Comparison of ENCODE assay signal across 40 cellular contexts in genomic region chrX:7921750-7922149, GRCh38.
"Had no signal": no experiment of that assay in that cellular context is flagged by ENCODE, and none has a peak within 500 bp of the region (broad histone marks: within the 10 kb centered on the region; RNA-seq: fewer than 3 reads in every experiment).

No MANE protein-coding gene starts in this region.

- H3K27me3 Mint-ChIP-seq: activated naive CD4-positive, alpha-beta T cell treated with anti-CD3 and anti-CD28 coated beads, Interleukin-2, amount 10 ng/mL, durations not matched to agents 7 days and 5 days; activated naive CD4-positive, alpha-beta T cell treated with anti-CD3 and anti-CD28 coated beads, Interleukin-2, amount 50 U/mL, for 24 hours; activated naive CD8-positive, alpha-beta T cell; activated naive CD8-positive, alpha-beta T cell treated with anti-CD3 and anti-CD28 coated beads for 36 hours; activated naive CD8-positive, alpha-beta T cell treated with anti-CD3 and anti-CD28 coated beads, Interleukin-2, amount 10 ng/mL, durations not matched to agents 7 days and 5 days; activated naive CD8-positive, alpha-beta T cell treated with anti-CD3 and anti-CD28 coated beads, Interleukin-2, amount 50 U/mL, for 24 hours; activated T-cell treated with anti-CD3 and anti-CD28 coated beads, Interleukin-2, amount 50 U/mL, for 24 hours; activated T-helper 17 cell treated with anti-CD3 and anti-CD28 coated beads, Interleukin-2, amount 50 U/mL, for 72 hours; central memory CD8-positive, alpha-beta T cell had no signal

- H3K36me3 ChIP-seq: brain microvascular endothelial cell, breast epithelium had no signal

- ATAC-seq: activated naive CD4-positive, alpha-beta T cell treated with anti-CD3 and anti-CD28 coated beads, Interleukin-2, amount 50 U/mL, for 72 hours; activated naive CD8-positive, alpha-beta T cell treated with anti-CD3 and anti-CD28 coated beads, Interleukin-2, amount 50 U/mL, for 24 hours; activated T-cell treated with anti-CD3 and anti-CD28 coated beads, Interleukin-2, amount 50 U/mL, for 4 hours; activated T-cell treated with anti-CD3 and anti-CD28 coated beads, Interleukin-2, amount 50 U/mL, for 72 hours; activated T-helper 17 cell treated with anti-CD3 and anti-CD28 coated beads, Interleukin-2, amount 50 U/mL, for 72 hours; body of pancreas had no signal

- FAIRE-seq: bronchial epithelial cell had no signal

- H3K9me3 Mint-ChIP-seq: activated naive CD4-positive, alpha-beta T cell treated with anti-CD3 and anti-CD28 coated beads for 36 hours; activated naive CD4-positive, alpha-beta T cell treated with anti-CD3 and anti-CD28 coated beads, Interleukin-2, amount 10 ng/mL, durations not matched to agents 7 days and 5 days; activated naive CD4-positive, alpha-beta T cell treated with anti-CD3 and anti-CD28 coated beads, Interleukin-2, amount 50 U/mL, for 24 hours; activated naive CD4-positive, alpha-beta T cell treated with anti-CD3 and anti-CD28 coated beads, Interleukin-2, amount 50 U/mL, for 72 hours; activated naive CD8-positive, alpha-beta T cell treated with anti-CD3 and anti-CD28 coated beads for 36 hours; activated naive CD8-positive, alpha-beta T cell treated with anti-CD3 and anti-CD28 coated beads, Interleukin-2, amount 10 ng/mL, durations not matched to agents 7 days and 5 days; activated naive CD8-positive, alpha-beta T cell treated with anti-CD3 and anti-CD28 coated beads, Interleukin-2, amount 50 U/mL, for 24 hours; activated T-cell treated with anti-CD3 and anti-CD28 coated beads, Interleukin-2, amount 50 U/mL, for 24 hours; activated T-cell treated with anti-CD3 and anti-CD28 coated beads, Interleukin-2, amount 50 U/mL, for 4 hours; activated T-cell treated with anti-CD3 and anti-CD28 coated beads, Interleukin-2, amount 50 U/mL, for 72 hours; activated T-helper 1 cell treated with anti-CD3 and anti-CD28 coated beads, Interleukin-12 subunit alpha, Interleukin-12 subunit beta, Interleukin-2, Interleukin-4 antibody, amounts not matched to agents 30 ng/mL and 10 ng/mL and 1 ng/mL, durations not matched to agents 14 hours and 24 hours and 36 hours; activated T-helper 17 cell treated with anti-CD3 and anti-CD28 coated beads, Interleukin-2, amount 50 U/mL, for 72 hours; activated T-helper 2 cell treated with anti-CD3 and anti-CD28 coated beads, Interferon-gamma antibody, Interleukin-2, Interleukin-4, amounts not matched to agents 10 μg/mL and 5 μg/mL and 100 μg/mL, durations not matched to agents 14 hours and 24 hours and 36 hours; brain; central memory CD8-positive, alpha-beta T cell had no signal

- H3K27ac ChIP-seq: adrenal gland, ascending aorta, body of pancreas, brain microvascular endothelial cell, breast epithelium, cardiac muscle cell had no signal

- H3K36me3 Mint-ChIP-seq: activated naive CD4-positive, alpha-beta T cell treated with anti-CD3 and anti-CD28 coated beads, Interleukin-2, amount 10 ng/mL, durations not matched to agents 7 days and 5 days; activated naive CD4-positive, alpha-beta T cell treated with anti-CD3 and anti-CD28 coated beads, Interleukin-2, amount 50 U/mL, for 72 hours had no signal

- H3K4me1 ChIP-seq: ascending aorta, breast epithelium had no signal

- H3K4me3 ChIP-seq: adrenal gland, ascending aorta, body of pancreas, breast epithelium, cardiac muscle cell had no signal

- H3K27ac Mint-ChIP-seq: activated naive CD4-positive, alpha-beta T cell treated with anti-CD3 and anti-CD28 coated beads for 36 hours; activated naive CD4-positive, alpha-beta T cell treated with anti-CD3 and anti-CD28 coated beads, Interleukin-2, amount 10 ng/mL, durations not matched to agents 7 days and 5 days; activated naive CD4-positive, alpha-beta T cell treated with anti-CD3 and anti-CD28 coated beads, Interleukin-2, amount 50 U/mL, for 24 hours; activated naive CD4-positive, alpha-beta T cell treated with anti-CD3 and anti-CD28 coated beads, Interleukin-2, amount 50 U/mL, for 72 hours; activated naive CD8-positive, alpha-beta T cell; activated naive CD8-positive, alpha-beta T cell treated with anti-CD3 and anti-CD28 coated beads for 36 hours; activated naive CD8-positive, alpha-beta T cell treated with anti-CD3 and anti-CD28 coated beads, Interleukin-2, amount 10 ng/mL, durations not matched to agents 7 days and 5 days; activated naive CD8-positive, alpha-beta T cell treated with anti-CD3 and anti-CD28 coated beads, Interleukin-2, amount 50 U/mL, for 24 hours; activated T-cell treated with anti-CD3 and anti-CD28 coated beads, Interleukin-2, amount 50 U/mL, for 24 hours; activated T-cell treated with anti-CD3 and anti-CD28 coated beads, Interleukin-2, amount 50 U/mL, for 72 hours; activated T-helper 1 cell treated with anti-CD3 and anti-CD28 coated beads, Interleukin-12 subunit alpha, Interleukin-12 subunit beta, Interleukin-2, Interleukin-4 antibody, amounts not matched to agents 30 ng/mL and 10 ng/mL and 1 ng/mL, durations not matched to agents 14 hours and 24 hours and 36 hours; activated T-helper 17 cell treated with anti-CD3 and anti-CD28 coated beads, Interleukin-2, amount 50 U/mL, for 72 hours; activated T-helper 2 cell treated with anti-CD3 and anti-CD28 coated beads, Interferon-gamma antibody, Interleukin-2, Interleukin-4, amounts not matched to agents 10 μg/mL and 5 μg/mL and 100 μg/mL, durations not matched to agents 14 hours and 24 hours and 36 hours; brain had no signal

- H3K4me3 Mint-ChIP-seq: activated naive CD4-positive, alpha-beta T cell treated with anti-CD3 and anti-CD28 coated beads for 36 hours; activated naive CD4-positive, alpha-beta T cell treated with anti-CD3 and anti-CD28 coated beads, Interleukin-2, amount 10 ng/mL, durations not matched to agents 7 days and 5 days; activated naive CD4-positive, alpha-beta T cell treated with anti-CD3 and anti-CD28 coated beads, Interleukin-2, amount 50 U/mL, for 24 hours; activated naive CD8-positive, alpha-beta T cell; activated naive CD8-positive, alpha-beta T cell treated with anti-CD3 and anti-CD28 coated beads for 36 hours; activated naive CD8-positive, alpha-beta T cell treated with anti-CD3 and anti-CD28 coated beads, Interleukin-2, amount 10 ng/mL, durations not matched to agents 7 days and 5 days; activated naive CD8-positive, alpha-beta T cell treated with anti-CD3 and anti-CD28 coated beads, Interleukin-2, amount 50 U/mL, for 24 hours; activated T-cell treated with anti-CD3 and anti-CD28 coated beads, Interleukin-2, amount 50 U/mL, for 24 hours; activated T-cell treated with anti-CD3 and anti-CD28 coated beads, Interleukin-2, amount 50 U/mL, for 4 hours; activated T-cell treated with anti-CD3 and anti-CD28 coated beads, Interleukin-2, amount 50 U/mL, for 72 hours; activated T-helper 1 cell treated with anti-CD3 and anti-CD28 coated beads, Interleukin-12 subunit alpha, Interleukin-12 subunit beta, Interleukin-2, Interleukin-4 antibody, amounts not matched to agents 30 ng/mL and 10 ng/mL and 1 ng/mL, durations not matched to agents 14 hours and 24 hours and 36 hours; activated T-helper 17 cell treated with anti-CD3 and anti-CD28 coated beads, Interleukin-2, amount 50 U/mL, for 72 hours; brain; central memory CD8-positive, alpha-beta T cell had no signal

- H3K4me1 Mint-ChIP-seq: activated T-helper 17 cell treated with anti-CD3 and anti-CD28 coated beads, Interleukin-2, amount 50 U/mL, for 72 hours; central memory CD8-positive, alpha-beta T cell had no signal

- H3K9me3 ChIP-seq: adrenal gland, ascending aorta, body of pancreas, breast epithelium had no signal

- DNase-seq: activated effector memory CD4-positive, alpha-beta T cell treated with anti-CD3 and anti-CD28 coated beads, Interleukin-2, amount 50 U/mL, for 16 hours; activated effector memory CD4-positive, alpha-beta T cell treated with Interleukin-2 at 50 U/mL for 16 hours; activated gamma-delta T cell; activated gamma-delta T cell treated with Interleukin-2 at 50 U/mL for 16 hours; activated naive CD4-positive, alpha-beta T cell; activated naive CD4-positive, alpha-beta T cell treated with anti-CD3 and anti-CD28 coated beads for 36 hours; activated naive CD4-positive, alpha-beta T cell treated with anti-CD3 and anti-CD28 coated beads, Interleukin-2, amount 10 ng/mL, durations not matched to agents 7 days and 5 days; activated naive CD4-positive, alpha-beta T cell treated with anti-CD3 and anti-CD28 coated beads, Interleukin-2, amount 50 U/mL, for 16 hours; activated naive CD4-positive, alpha-beta T cell treated with Interleukin-2 at 50 U/mL for 16 hours; activated naive CD8-positive, alpha-beta T cell treated with anti-CD3 and anti-CD28 coated beads for 36 hours; activated naive CD8-positive, alpha-beta T cell treated with anti-CD3 and anti-CD28 coated beads, Interleukin-2, amount 10 ng/mL, durations not matched to agents 7 days and 5 days; activated naive CD8-positive, alpha-beta T cell treated with anti-CD3 and anti-CD28 coated beads, Interleukin-2, amount 50 U/mL, for 24 hours; activated T-cell treated with anti-CD3 and anti-CD28 coated beads for 4 hours; activated T-cell treated with anti-CD3 and anti-CD28 coated beads, Interleukin-2, amount 50 U/mL, for 1 hour; activated T-cell treated with anti-CD3 and anti-CD28 coated beads, Interleukin-2, amount 50 U/mL, for 24 hours; activated T-cell treated with anti-CD3 and anti-CD28 coated beads, Interleukin-2, amount 50 U/mL, for 4 hours; activated T-cell treated with anti-CD3 and anti-CD28 coated beads, Interleukin-2, amount 50 U/mL, for 48 hours; activated T-cell treated with anti-CD3 and anti-CD28 coated beads, Interleukin-2, amount 50 U/mL, for 72 hours; adrenal gland; amniotic stem cell; amygdala; anterior cingulate cortex; aorta; body of pancreas; brain microvascular endothelial cell; caudate nucleus; central memory CD4-positive, alpha-beta T cell; cerebellar nuclear complex had no signal

- H3K27me3 ChIP-seq: adrenal gland, ascending aorta, body of pancreas, brain microvascular endothelial cell, breast epithelium, cardiac muscle cell had no signal
